15 cellular contexts compared by ENCODE assay signal in the genomic region with DNA sequence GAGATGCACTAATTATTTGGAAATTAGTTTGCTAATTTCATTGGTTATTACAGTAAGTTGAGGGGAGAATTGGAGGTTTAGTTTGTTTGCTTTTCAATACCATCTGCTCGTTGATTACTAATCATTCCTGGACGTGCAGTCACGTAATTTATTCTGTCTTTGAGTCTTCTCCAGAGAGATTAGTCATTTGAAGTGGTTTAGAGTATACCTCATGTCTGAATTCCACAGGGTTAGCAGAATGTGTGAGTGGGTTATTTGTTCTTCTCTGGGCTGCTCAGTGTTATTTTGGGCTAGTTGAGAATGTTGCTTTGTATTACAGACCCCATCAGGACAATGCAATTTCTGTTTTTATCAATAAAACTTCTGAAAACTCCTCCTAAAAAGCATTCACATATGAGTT.
"Had no signal": no experiment of that assay in that cellular context is flagged by ENCODE, and none has a peak within 500 bp of the region (broad histone marks: within the 10 kb centered on the region; RNA-seq: fewer than 3 reads in every experiment).

No MANE protein-coding gene starts in this region.

- H3K27me3 Mint-ChIP-seq: activated naive CD8-positive, alpha-beta T cell treated with anti-CD3 and anti-CD28 coated beads for 36 hours; effector memory CD8-positive, alpha-beta T cell; natural killer cell treated with Interleukin-12 subunit alpha and Interleukin-12 subunit beta and Interleukin-15 and Interleukin-18, amount 100 ng/mL, for 72 hours had no signal

- H3K4me1 ChIP-seq: left lung, transverse colon had no signal

- H3K9me3 ChIP-seq: left lung, mucosa of descending colon, transverse colon had no signal

- H3K4me3 ChIP-seq: left lung, mucosa of descending colon, transverse colon had no signal

- H3K4me1 Mint-ChIP-seq: activated naive CD8-positive, alpha-beta T cell treated with anti-CD3 and anti-CD28 coated beads for 36 hours; immature natural killer cell had no signal

- ATAC-seq: effector memory CD8-positive, alpha-beta T cell; left lung; mucosa of descending colon; natural killer cell treated with Interleukin-12 subunit alpha and Interleukin-12 subunit beta and Interleukin-15 and Interleukin-18, amount 100 ng/mL, for 72 hours; right cardiac atrium; stimulated activated naive CD8-positive, alpha-beta T cell treated with anti-CD3 and anti-CD28 coated beads, Interleukin-15, Interleukin-2, amounts not matched to agents 100 U/mL and 50 U/mL, for 24 hours had no signal

- H3K36me3 Mint-ChIP-seq: activated naive CD8-positive, alpha-beta T cell treated with anti-CD3 and anti-CD28 coated beads for 36 hours; immature natural killer cell; natural killer cell treated with Interleukin-12 subunit alpha and Interleukin-12 subunit beta and Interleukin-15 and Interleukin-18, amount 100 ng/mL, for 72 hours had no signal

- H3K27ac ChIP-seq: left lung, transverse colon had no signal

- H3K27me3 ChIP-seq: left lung, transverse colon had no signal

- H3K36me3 ChIP-seq: left lung, transverse colon had no signal

- H3K27ac Mint-ChIP-seq: activated naive CD8-positive, alpha-beta T cell treated with anti-CD3 and anti-CD28 coated beads for 36 hours; activated T-helper 1 cell treated with anti-CD3 and anti-CD28 coated beads, Interleukin-12 subunit alpha, Interleukin-12 subunit beta, Interleukin-2, Interleukin-4 antibody, amounts not matched to agents 30 ng/mL and 10 ng/mL and 1 ng/mL, durations not matched to agents 14 hours and 24 hours and 36 hours; effector memory CD8-positive, alpha-beta T cell; immature natural killer cell; natural killer cell treated with Interleukin-12 subunit alpha and Interleukin-12 subunit beta and Interleukin-15 and Interleukin-18, amount 100 ng/mL, for 72 hours had no signal

- H3K4me3 Mint-ChIP-seq: activated naive CD8-positive, alpha-beta T cell treated with anti-CD3 and anti-CD28 coated beads for 36 hours; activated T-helper 1 cell treated with anti-CD3 and anti-CD28 coated beads, Interleukin-12 subunit alpha, Interleukin-12 subunit beta, Interleukin-2, Interleukin-4 antibody, amounts not matched to agents 30 ng/mL and 10 ng/mL and 1 ng/mL, durations not matched to agents 14 hours and 24 hours and 36 hours; effector memory CD8-positive, alpha-beta T cell; immature natural killer cell; natural killer cell treated with Interleukin-12 subunit alpha and Interleukin-12 subunit beta and Interleukin-15 and Interleukin-18, amount 100 ng/mL, for 72 hours had no signal

- DNase-seq: activated CD4-positive, alpha-beta T cell treated with anti-CD3 and anti-CD28 coated beads, Interleukin-2, amount 50 U/mL, for 1 hour; activated CD8-positive, alpha-beta memory T cell treated with anti-CD3 and anti-CD28 coated beads for 24 hours; activated naive CD8-positive, alpha-beta T cell treated with anti-CD3 and anti-CD28 coated beads for 36 hours; dermis blood vessel endothelial cell; effector memory CD8-positive, alpha-beta T cell; head of caudate nucleus; immature natural killer cell; left lung; mucosa of descending colon; occipital lobe; right cardiac atrium; stimulated activated naive CD8-positive, alpha-beta T cell treated with anti-CD3 and anti-CD28 coated beads, Interleukin-15, Interleukin-2, amounts not matched to agents 100 U/mL and 50 U/mL, for 24 hours; transverse colon had no signal
